ENCODE assay signal across 8 cellular contexts in the genomic region with DNA sequence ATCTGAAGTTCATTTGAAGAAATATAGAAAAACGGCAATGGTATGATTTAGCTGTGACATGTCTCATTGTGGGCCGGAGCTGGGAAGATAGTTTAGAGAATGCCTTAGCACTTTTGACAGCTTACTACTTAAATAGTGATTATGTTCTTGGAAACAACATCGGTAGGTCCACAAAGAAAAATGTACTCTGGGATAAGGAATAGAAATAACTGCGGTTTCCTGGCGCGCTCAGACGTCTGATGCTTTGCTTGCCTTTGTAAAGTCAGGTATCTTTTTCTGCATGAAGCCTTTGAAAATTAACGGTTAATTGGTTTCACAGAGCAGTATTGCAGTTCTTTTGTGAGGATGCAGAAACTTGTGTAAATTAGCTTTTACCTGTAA. TPM values are rescaled to one million over a fixed set of nuclear protein-coding genes. Genes with fewer than 3 reads are reported as not detected.
DNase-seq lines count a peak whose midpoint lies in the region; ATAC-seq and TF ChIP-seq lines count a peak whose summit lies in the region.

No MANE protein-coding gene starts in this region.

- 21% methylated on average over 8 of the region's 8 CpGs for WGBS in esophagus muscularis mucosa
- 17% methylated on average over 8 of the region's 8 CpGs for WGBS in prostate gland

- H3K27me3 ChIP-seq in SJCRH30, result no peaks in the 10 kb centered on the region
- H3K27me3 ChIP-seq in esophagus muscularis mucosa, result peaks cover 0 to 5% (median 0%) of the 10 kb centered on the region in 4 donors
- H3K27me3 ChIP-seq in prostate gland (replicated peaks; ENCODE audit: insufficient read depth), result no peaks in the 10 kb centered on the region

- H3K27ac ChIP-seq in SJCRH30 (peak overlapping the region; percentile 89), esophagus muscularis mucosa (replicated peaks in 1 of 4) (peak overlapping the region; percentile 99 to 100 (median 99)), prostate gland (peak overlapping the region; percentile 91 to 99)

- TF ChIP-seq POLR2A in esophagus muscularis mucosa (IDR thresholded peaks at IDR 0.05; ENCODE audit: low read depth) (no peak), prostate gland (IDR thresholded peaks at IDR 0.05) (no peak)

- H3K4me3 ChIP-seq in GM08714 (ENCODE audit: low read length) (peak overlapping the region; percentile 97), SJCRH30 (peak overlapping the region; percentile 90), esophagus muscularis mucosa (peak overlapping the region; percentile 77 to 97 (median 88)), prostate gland (peak overlapping the region; percentile 79 to 91)

- intact Hi-C loops in esophagus muscularis mucosa (cut with DNase I) (loop anchor here (5.0 kb wide), 1 partner anchor 91 kb away; the partner anchor contains the start of gene FBXL22), prostate gland (cut with DNase I) (loop anchor here (5.0 kb wide), 1 partner anchor 46 kb away; no protein-coding TSS in a partner anchor)

- no peaks in the 10 kb centered on the region for H3K36me3 ChIP-seq in SJCRH30
- H3K36me3 ChIP-seq in esophagus muscularis mucosa, result no peaks in the 10 kb centered on the region
- H3K36me3 ChIP-seq in prostate gland, result no peaks in the 10 kb centered on the region

- TF ChIP-seq EP300 in esophagus muscularis mucosa (IDR thresholded peaks at IDR 0.05), result no peak

- DNase-seq in SJCRH30 (no peak), esophagus muscularis mucosa (ENCODE audit: extremely low spot score) (no peak), prostate gland (ENCODE audit: low spot score) (no peak), HT-29 (ENCODE audit: low spot score) (no peak), NCI-H526 treated with DMSO at 0.1 percent for 48 hours (lab: John Stamatoyannopoulos, UW) (no peak)

- H3K9me3 ChIP-seq in SJCRH30 (replicated peaks) (no peaks in the 10 kb centered on the region), esophagus muscularis mucosa (no peaks in the 10 kb centered on the region), prostate gland (no peaks in the 10 kb centered on the region)

- no peak for TF ChIP-seq CTCF in esophagus muscularis mucosa (IDR thresholded peaks at IDR 0.05)
- no peak for TF ChIP-seq CTCF in prostate gland (IDR thresholded peaks at IDR 0.05)

- ATAC-seq in HG03108 (IDR thresholded peaks at IDR 0.05; ENCODE audit: unreplicated experiment), result no peak
- no peak for ATAC-seq in HG02973 (IDR thresholded peaks at IDR 0.05; ENCODE audit: unreplicated experiment)

- H3K4me1 ChIP-seq in SJCRH30, result peaks cover 11% of the 10 kb centered on the region
- peaks cover 76 to 84% (median 82%) of the 10 kb centered on the region in 4 donors for H3K4me1 ChIP-seq in esophagus muscularis mucosa
- peaks cover 20% of the 10 kb centered on the region for H3K4me1 ChIP-seq in prostate gland (replicated peaks)

RNA-seq across cellular contexts. Expression of gene USP3, which starts 1.4 kb away (rescaled TPM):
- total RNA-seq in SJCRH30 (2014; rRNA removed; shearing (Covaris generic)), result 36.9 and 42.0 TPM in 2 replicates
- total RNA-seq in esophagus muscularis mucosa (10 to 100 TPM; 40.1 to 46.5 (median 41.3) TPM), prostate gland (10 to 100 TPM; 44.2 to 45.8 TPM)
- 39.4 and 47.6 TPM in 2 replicates for total RNA-seq in HT-29 (2014; rRNA removed; shearing (Covaris generic))
